Comparison of ENCODE assay signal across 19 cellular contexts in genomic region chr3:21825684-21826083, GRCh38.
DNase-seq lines count a peak whose midpoint lies in the region; ATAC-seq and TF ChIP-seq lines count a peak whose summit lies in the region.
"Had no signal": no experiment of that assay in that cellular context is flagged by ENCODE, and none has a peak within 500 bp of the region (broad histone marks: within the 10 kb centered on the region; RNA-seq: fewer than 3 reads in every experiment).

No MANE protein-coding gene starts in this region.

- H4K20me1 ChIP-seq in H9 (ENCODE audit: control insufficient read depth, insufficient read depth, insufficient read length) = no peaks in the 10 kb centered on the region

- no peak overlapping the region for H2BK15ac ChIP-seq in H9 (ENCODE audit: low read depth, low read length)

- H3K23ac ChIP-seq in H9 (ENCODE audit: insufficient read length, low read depth, low read length) = no peak overlapping the region

- no peak overlapping the region for H4K5ac ChIP-seq in H9 (ENCODE audit: insufficient read length, low read depth, low read length)

- no peak overlapping the region for H3K27ac ChIP-seq in H9 (ENCODE audit: insufficient read length, low read depth, low read length)
- H3K27ac ChIP-seq in testis = no peak overlapping the region
- H3K27ac ChIP-seq: PC-9, SK-N-MC had no signal

- no peaks in the 10 kb centered on the region for H3K4me1 ChIP-seq in H9 (ENCODE audit: insufficient read depth, low read length)
- no peaks in the 10 kb centered on the region for H3K4me1 ChIP-seq in testis
- H3K4me1 ChIP-seq: BE2C had no signal

- no peak overlapping the region for H2BK5ac ChIP-seq in H9 (ENCODE audit: insufficient read length, low read length)

- H4K8ac ChIP-seq in H9 (replicated peaks; ENCODE audit: insufficient read length, low read depth, low read length) = no peak overlapping the region

- H3K79me1 ChIP-seq in H9 (ENCODE audit: insufficient read depth, low read depth, low read length, poor library complexity, severe bottlenecking) = no peaks in the 10 kb centered on the region

- no peak overlapping the region for H2BK12ac ChIP-seq in H9 (ENCODE audit: insufficient read length, low read depth, low read length)

- ATAC-seq in esophagus mucosa (no peak), HG03095 (IDR thresholded peaks at IDR 0.05; ENCODE audit: unreplicated experiment) (no peak)

- intact Hi-C loops in testis (cut with DNase I; ENCODE audit: low total_unique reads) = no loop called here

- no peak overlapping the region for H2AK5ac ChIP-seq in H9 (ENCODE audit: insufficient read length, low read length)

- TF ChIP-seq CTCF in H9 (conservative IDR thresholded peaks at IDR 0.05) = peak; percentile 31; the same call in 1 of the 3 replicates
- TF ChIP-seq CTCF in testis (IDR thresholded peaks at IDR 0.05) = no peak

- H3T11ph ChIP-seq in H9 (ENCODE audit: low read length) = no peak overlapping the region

- no peak overlapping the region for H3K4ac ChIP-seq in H9 (ENCODE audit: low read depth, low read length)

- H2BK20ac ChIP-seq in H9 (ENCODE audit: low read depth, low read length, poor library complexity, severe bottlenecking) = no peak overlapping the region

- H3K4me1 Mint-ChIP-seq in H9 = no peaks in the 10 kb centered on the region
- H3K4me1 Mint-ChIP-seq: CD4-positive, alpha-beta memory T cell had no signal

- H3K14ac ChIP-seq in H9 (ENCODE audit: insufficient read depth, low read length) = no peak overlapping the region

- no peak overlapping the region for H3K4me3 Mint-ChIP-seq in H9
- H3K4me3 Mint-ChIP-seq: CD4-positive, alpha-beta memory T cell had no signal

- no peaks in the 10 kb centered on the region for H3K36me3 Mint-ChIP-seq in H9 (ENCODE audit: insufficient read depth in 1 of 3, low read depth in 3 of 3)
- H3K36me3 Mint-ChIP-seq: CD4-positive, alpha-beta memory T cell had no signal

- H3K27me3 Mint-ChIP-seq in H9 (ENCODE audit: low read depth) = no peaks in the 10 kb centered on the region
- H3K27me3 Mint-ChIP-seq: CD4-positive, alpha-beta memory T cell had no signal

- no peaks in the 10 kb centered on the region for H3K23me2 ChIP-seq in H9 (ENCODE audit: insufficient read length, low read depth, low read length, poor library complexity, severe bottlenecking)

- WGBS in H9 (ENCODE audit: extremely low coverage, insufficient read length, low lambda C conversion rate) = no CpG with 5 or more reads among the region's 12 CpGs
- 56 to 66% methylated on average over 12 of the region's 12 CpGs for WGBS in testis, 2 donors

- no peaks in the 10 kb centered on the region for H3K79me2 ChIP-seq in H9 (ENCODE audit: insufficient read depth, low read length)

- H2AFZ ChIP-seq in H9 (ENCODE audit: low read length) = no peak overlapping the region
- H2AFZ ChIP-seq: PC-9 had no signal

- H3K27ac Mint-ChIP-seq in H9 = no peak overlapping the region
- H3K27ac Mint-ChIP-seq: CD4-positive, alpha-beta memory T cell had no signal

- peak overlapping the region; percentile 2 to 21 for H3K4me3 ChIP-seq in testis
- H3K4me3 ChIP-seq: PC-9, SK-N-MC had no signal

- H3K9me3 Mint-ChIP-seq in H9 = no peaks in the 10 kb centered on the region

- no peak overlapping the region for H4K91ac ChIP-seq in H9 (ENCODE audit: insufficient read length, low read depth, low read length)

- H2BK120ac ChIP-seq in H9 (ENCODE audit: low read depth, low read length, poor library complexity, severe bottlenecking) = no peak overlapping the region

- no peak overlapping the region for H3K4me2 ChIP-seq in H9 (ENCODE audit: insufficient read depth, insufficient read length, low read length)
- H3K4me2 ChIP-seq: PC-9 had no signal

- H3K18ac ChIP-seq in H9 (ENCODE audit: insufficient read length, low read depth, low read length) = no peak overlapping the region

- no peaks in the 10 kb centered on the region for H3K36me3 ChIP-seq in testis (ENCODE audit: low read depth, missing control alignments)
- H3K36me3 ChIP-seq: BE2C had no signal

- DNase-seq in H9 (peak; percentile 40), ecto neural progenitor cell (ENCODE audit: low spot score) (peak; percentile 47), islet precursor cell (peak; percentile 60), testis (peak; percentile 29)
- DNase-seq in activated CD4-positive, alpha-beta T cell treated with anti-CD3 and anti-CD28 coated beads, Interleukin-2, amount 50 U/mL, for 1 hour = no peak
- DNase-seq: BE2C; CD4-positive, alpha-beta memory T cell; DND-41; GOT3; NCI-H1694; NCI-H2081 treated with DMSO at 0.1 percent for 48 hours; NCI-H446 treated with DMSO at 0.1 percent for 48 hours; NCI-H526 treated with DMSO at 0.1 percent for 48 hours; PC-9; RPMI8226; SHP77 had no signal

- no peak overlapping the region for H3K9ac ChIP-seq in H9 (ENCODE audit: extremely low read depth, insufficient read length, low read length)

- no peak for TF ChIP-seq POLR2A in testis (IDR thresholded peaks at IDR 0.05)

- H3K56ac ChIP-seq in H9 (ENCODE audit: insufficient read length, low read depth, low read length) = no peak overlapping the region

- H3K27me3 ChIP-seq in H9 (ENCODE audit: insufficient read depth, low read length) (no peaks in the 10 kb centered on the region), testis (no peaks in the 10 kb centered on the region)
- H3K27me3 ChIP-seq: BE2C had no signal

- H3K9me3 ChIP-seq in H9 (ENCODE audit: control insufficient read depth, low read depth, low read length) (no peaks in the 10 kb centered on the region), testis (no peaks in the 10 kb centered on the region)
- H3K9me3 ChIP-seq: BE2C had no signal
